Comparison of ENCODE assay signal across 8 cellular contexts in the genomic region with DNA sequence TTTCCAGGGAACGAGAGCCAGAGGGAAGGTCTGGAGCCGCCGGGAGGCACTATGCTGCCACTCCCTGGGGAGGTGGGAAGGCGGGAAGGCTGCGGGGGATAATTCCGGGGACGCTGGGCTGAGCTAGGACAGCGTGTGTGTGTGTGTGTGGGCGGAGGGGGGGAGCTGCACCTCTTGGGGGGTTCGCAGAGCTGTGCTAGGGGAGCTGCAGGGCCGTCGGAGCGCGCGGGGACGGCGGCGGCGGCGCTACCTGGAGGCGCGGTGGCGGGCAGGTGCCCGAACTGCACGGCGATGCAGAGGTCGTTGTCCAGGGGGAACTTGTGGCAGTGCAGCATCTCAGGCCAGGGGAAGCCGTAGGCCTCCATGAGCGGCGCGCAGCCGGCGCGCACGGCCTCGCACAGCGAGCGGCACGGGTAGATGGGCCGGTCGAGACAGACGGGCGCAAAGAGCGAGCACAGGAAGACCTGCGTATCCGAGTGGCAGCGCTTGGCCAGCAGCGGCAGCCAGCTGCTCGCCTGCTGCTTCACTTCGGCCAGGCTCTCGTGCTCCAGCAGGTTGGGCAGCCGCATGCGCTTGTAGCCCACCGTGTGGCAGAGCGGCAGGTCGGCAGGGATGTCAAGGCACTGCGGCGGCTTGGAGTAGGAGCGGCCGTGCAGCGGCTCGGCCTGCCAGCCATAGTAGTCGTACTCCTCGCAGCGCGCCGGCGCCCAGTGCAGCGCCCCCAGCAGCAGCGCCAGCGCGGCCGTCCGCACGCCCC. TPM values are rescaled to one million over a fixed set of nuclear protein-coding genes. Genes with fewer than 3 reads are reported as not detected.
DNase-seq lines count a peak whose midpoint lies in the region; ATAC-seq, FAIRE-seq and TF ChIP-seq lines count a peak whose summit lies in the region.

No MANE protein-coding gene starts in this region.

- no peak overlapping the region for H3K27ac ChIP-seq in CD4-positive, alpha-beta T cell (ENCODE audit: low read depth, low read length)
- H3K27ac ChIP-seq in lower lobe of right lung (no peak overlapping the region), prostate gland (no peak overlapping the region)

- H3K4me3 ChIP-seq in cardiac fibroblast (replicated peaks in 1 of 2; ENCODE audit: low read depth in 2 of 2, low read length in 2 of 2) (peak overlapping the region; percentile 5 to 25), lower lobe of right lung (peak overlapping the region; percentile 35), prostate gland (no peak overlapping the region)

- peak; percentile 36 for FAIRE-seq in HTR-8/SVneo (lab: Jason Lieb, UNC)
- FAIRE-seq in RCC 7860 (lab: Jason Lieb, UNC): no peak

- H3K27ac Mint-ChIP-seq in CD4-positive, alpha-beta T cell: no peak overlapping the region

- H3K4me1 Mint-ChIP-seq in CD4-positive, alpha-beta T cell (ENCODE audit: low read depth): peaks cover 13% of the 10 kb centered on the region

- TF ChIP-seq CTCF in CD4-positive, alpha-beta T cell (IDR thresholded peaks at IDR 0.05): no peak
- TF ChIP-seq CTCF in cardiac fibroblast (IDR thresholded peaks at IDR 0.05; ENCODE audit: low read depth, low read length) (no peak), lower lobe of right lung (IDR thresholded peaks at IDR 0.05) (no peak), prostate gland (IDR thresholded peaks at IDR 0.05) (no peak)

- H3K4me3 Mint-ChIP-seq in CD4-positive, alpha-beta T cell: peak overlapping the region; percentile 25

- no peaks in the 10 kb centered on the region for H3K36me3 ChIP-seq in lower lobe of right lung
- H3K36me3 ChIP-seq in prostate gland: no peaks in the 10 kb centered on the region

- CTCF ChIA-PET in CD4-positive, alpha-beta T cell (lab: Charles Lee): no interaction called here

- H3K4me1 ChIP-seq in lower lobe of right lung (peaks cover 4% of the 10 kb centered on the region), prostate gland (replicated peaks) (no peaks in the 10 kb centered on the region)

- H3K27me3 ChIP-seq in CD4-positive, alpha-beta T cell (ENCODE audit: control insufficient read depth, insufficient read depth, low read length): peaks cover 30% of the 10 kb centered on the region
- peaks cover 44% of the 10 kb centered on the region for H3K27me3 ChIP-seq in lower lobe of right lung (ENCODE audit: low read depth)
- peaks cover 19% of the 10 kb centered on the region for H3K27me3 ChIP-seq in prostate gland (replicated peaks; ENCODE audit: insufficient read depth)

- TF ChIP-seq POLR2A in prostate gland (IDR thresholded peaks at IDR 0.05) (no peak), GM18505 (IDR thresholded peaks at IDR 0.05; ENCODE audit: borderline replicate concordance, extremely low read depth, insufficient read depth, insufficient read length) (no peak)

- peaks cover 50% of the 10 kb centered on the region for H3K27me3 Mint-ChIP-seq in CD4-positive, alpha-beta T cell

- DNase-seq in CD4-positive, alpha-beta T cell: no peak
- DNase-seq in HTR-8/SVneo (ENCODE audit: insufficient read length, low spot score): peak; percentile 51
- peak; percentile 31 to 33 for DNase-seq in cardiac fibroblast (ENCODE audit: low read depth in 2 of 2)
- DNase-seq in lower lobe of right lung: no peak
- DNase-seq in RCC 7860 (ENCODE audit: low spot score): no peak
- DNase-seq in prostate gland (ENCODE audit: low spot score): no peak

- ATAC-seq in CD4-positive, alpha-beta T cell (ENCODE audit: poor library complexity): no peak
- ATAC-seq in lower lobe of right lung (peak; percentile 4 to 23), GM18505 (IDR thresholded peaks at IDR 0.05; ENCODE audit: unreplicated experiment) (no peak), HG03469 (IDR thresholded peaks at IDR 0.05; ENCODE audit: unreplicated experiment) (no peak)

- H3K9me3 ChIP-seq in CD4-positive, alpha-beta T cell (ENCODE audit: control insufficient read depth, low read length): no peaks in the 10 kb centered on the region
- H3K9me3 ChIP-seq in lower lobe of right lung (no peaks in the 10 kb centered on the region), prostate gland (no peaks in the 10 kb centered on the region)

- intact Hi-C loops in CD4-positive, alpha-beta T cell (cut with DNase I, micrococcal nuclease): no loop called here
- intact Hi-C loops in lower lobe of right lung (cut with DNase I) (no loop called here), prostate gland (cut with DNase I) (no loop called here)

- no peaks in the 10 kb centered on the region for H3K9me3 Mint-ChIP-seq in CD4-positive, alpha-beta T cell

- POLR2A ChIA-PET in CD4-positive, alpha-beta T cell (lab: Charles Lee): interaction anchor here (1.4 kb wide), 1 partner anchor 79 kb away, joined by 3 read pairs; the partner anchor contains the start of gene GOLGA7B

- H3K36me3 Mint-ChIP-seq in CD4-positive, alpha-beta T cell (ENCODE audit: low read depth): no peaks in the 10 kb centered on the region

- under 1% methylated on average over 48 of the region's 75 CpGs for WGBS in prostate gland

RNA-seq across cellular contexts. Expression of gene SFRP5, which starts 0.6 kb away (rescaled TPM):
- total RNA-seq in CD4-positive, alpha-beta T cell: not detected
- total RNA-seq in lower lobe of right lung (0.27 TPM), prostate gland (1 to 10 TPM in 1 of 2 donors, under 1 TPM in 1; 0.23 to 3.2 TPM)

RNA-seq across cellular contexts. Expression of gene ZFYVE27, which starts 34.3 kb away (rescaled TPM):
- 10 to 100 TPM; 58.4 to 60.6 TPM for total RNA-seq in CD4-positive, alpha-beta T cell
- total RNA-seq in lower lobe of right lung (28.3 TPM), prostate gland (10 to 100 TPM; 15.3 to 41.4 TPM)

RNA-seq across cellular contexts. Expression of gene MARVELD1, which starts 57.7 kb away (rescaled TPM):
- total RNA-seq in CD4-positive, alpha-beta T cell: under 1 TPM; 0.52 to 0.89 TPM
- total RNA-seq in lower lobe of right lung: 36.5 TPM
- 10 to 100 TPM; 32.8 to 35.3 TPM for total RNA-seq in prostate gland

Comparison
In these comparisons a context has a peak if more than half of its experiments do, and no peak if none do; other contexts are left out.
1. ATAC-seq: peak in lower lobe of right lung (2 of 2); none in CD4-positive, alpha-beta T cell (single experiment), GM18505 (single experiment) and HG03469 (single experiment).
2. DNase-seq: peak in HTR-8/SVneo (single experiment) and cardiac fibroblast (2 of 2); none in CD4-positive, alpha-beta T cell (0 of 10), lower lobe of right lung (single experiment), RCC 7860 (single experiment) and prostate gland (single experiment).
3. H3K4me3 ChIP-seq: peak in cardiac fibroblast (2 of 2) and lower lobe of right lung (single experiment); none in prostate gland (0 of 2).
4. RNA of gene MARVELD1, which starts 57.7 kb away (total RNA-seq): 36.5 TPM in lower lobe of right lung (single experiment) and 32.8 to 35.3 TPM in prostate gland; 0.52 to 0.89 TPM in CD4-positive, alpha-beta T cell; every median in the first group is over 10 times any median in the second.